8 cellular contexts compared by ENCODE assay signal in genomic region chr2:135985826-135986393, GRCh38. TPM values are rescaled to one million over a fixed set of nuclear protein-coding genes. Genes with fewer than 3 reads are reported as not detected.
DNase-seq lines count a peak whose midpoint lies in the region; ATAC-seq and TF ChIP-seq lines count a peak whose summit lies in the region.

No MANE protein-coding gene starts in this region.

- no peaks in the 10 kb centered on the region for H3K36me3 ChIP-seq in testis (ENCODE audit: low read depth, missing control alignments)

- H3K27me3 Mint-ChIP-seq in nephron (ENCODE audit: low read depth), result no peaks in the 10 kb centered on the region

- DNase-seq in AG09309 (ENCODE audit: low read depth), result no peak
- DNase-seq in effector CD4-positive, alpha-beta T cell, result peak; percentile 59
- no peak for DNase-seq in testis
- no peak for DNase-seq in dedifferentiated amniotic fluid mesenchymal stem cell (ENCODE audit: extremely low spot score)

- ATAC-seq in GM19467 (IDR thresholded peaks at IDR 0.05; ENCODE audit: unreplicated experiment) (peak; percentile 40), HG03571 (IDR thresholded peaks at IDR 0.05; ENCODE audit: unreplicated experiment) (peak; percentile 34)
- peak; percentile 55 for ATAC-seq in activated CD4-positive, CD25-positive, alpha-beta regulatory T cell treated with anti-CD3 and anti-CD28 coated beads, Interleukin-2, amount 50 U/mL, for 24 hours

- H3K9me3 Mint-ChIP-seq in nephron, result no peaks in the 10 kb centered on the region

- TF ChIP-seq CTCF in AG09309 (IDR thresholded peaks at IDR 0.05; ENCODE audit: control insufficient read depth, insufficient read depth, low read depth, low read length, missing control alignments), result no peak
- TF ChIP-seq CTCF in nephron (IDR thresholded peaks at IDR 0.05; ENCODE audit: unreplicated experiment in 3 of 3), result no peak
- no peak for TF ChIP-seq CTCF in testis (IDR thresholded peaks at IDR 0.05)

- H3K4me1 ChIP-seq in testis, result peaks cover 3% of the 10 kb centered on the region

- H3K27ac ChIP-seq in testis, result peak overlapping the region; percentile 87 to 88

- no peaks in the 10 kb centered on the region for H3K27me3 ChIP-seq in testis

- intact Hi-C loops in testis (cut with DNase I; ENCODE audit: low total_unique reads), result no loop called here

- H3K4me1 Mint-ChIP-seq in nephron, result peaks cover 16% of the 10 kb centered on the region

- H3K36me3 Mint-ChIP-seq in nephron (ENCODE audit: low read depth), result peaks cover 15% of the 10 kb centered on the region

- 16 to 17% methylated on average over 19 of the region's 19 CpGs for WGBS in testis, 2 donors

- peak overlapping the region; percentile 94 to 98 (median 96) for H3K4me3 Mint-ChIP-seq in nephron

- TF ChIP-seq POLR2A in testis (IDR thresholded peaks at IDR 0.05), result no peak

- H3K27ac Mint-ChIP-seq in nephron, result peak overlapping the region; percentile 88 to 99 (median 98)

- H3K4me3 ChIP-seq in AG09309 (ENCODE audit: control insufficient read depth, low read depth, low read length) (peak overlapping the region; percentile 97), testis (peak overlapping the region; percentile 83 to 96)

- no peaks in the 10 kb centered on the region for H3K9me3 ChIP-seq in testis

RNA-seq across cellular contexts. Expression of gene DARS1, which starts 0.5 kb away (rescaled TPM):
- 10 to 100 TPM; 39.5 to 45.7 TPM for total RNA-seq in testis
- 32.3 TPM for polyA plus RNA-seq in testis (ENCODE audit: insufficient read depth, low read depth, low replicate concordance)
